ENCODE assay signal across 32 cellular contexts in genomic region chr2:187708272-187708671, GRCh38.
"Had no signal": no experiment of that assay in that cellular context is flagged by ENCODE, and none has a peak within 500 bp of the region (broad histone marks: within the 10 kb centered on the region; RNA-seq: fewer than 3 reads in every experiment).

No MANE protein-coding gene starts in this region.

- H3K4me1 ChIP-seq: adrenal gland, body of pancreas, breast epithelium had no signal

- ATAC-seq: activated naive CD4-positive, alpha-beta T cell treated with anti-CD3 and anti-CD28 coated beads, Interleukin-2, amount 50 U/mL, for 72 hours; activated naive CD8-positive, alpha-beta T cell treated with anti-CD3 and anti-CD28 coated beads, Interleukin-2, amount 50 U/mL, for 24 hours; activated T-cell treated with anti-CD3 and anti-CD28 coated beads, Interleukin-2, amount 50 U/mL, for 4 hours; activated T-cell treated with anti-CD3 and anti-CD28 coated beads, Interleukin-2, amount 50 U/mL, for 72 hours; activated T-helper 17 cell treated with anti-CD3 and anti-CD28 coated beads, Interleukin-2, amount 50 U/mL, for 72 hours; body of pancreas had no signal

- H3K27ac ChIP-seq: adrenal gland, ascending aorta, body of pancreas, brain microvascular endothelial cell, breast epithelium, cardiac muscle cell had no signal

- H3K27me3 ChIP-seq: adrenal gland, ascending aorta, body of pancreas, brain microvascular endothelial cell, breast epithelium had no signal

- H3K9me3 ChIP-seq: adrenal gland, ascending aorta, body of pancreas, breast epithelium had no signal

- DNase-seq: activated effector memory CD4-positive, alpha-beta T cell treated with anti-CD3 and anti-CD28 coated beads, Interleukin-2, amount 50 U/mL, for 16 hours; activated effector memory CD4-positive, alpha-beta T cell treated with Interleukin-2 at 50 U/mL for 16 hours; activated gamma-delta T cell; activated gamma-delta T cell treated with Interleukin-2 at 50 U/mL for 16 hours; activated naive CD4-positive, alpha-beta T cell; activated naive CD4-positive, alpha-beta T cell treated with anti-CD3 and anti-CD28 coated beads for 36 hours; activated naive CD4-positive, alpha-beta T cell treated with anti-CD3 and anti-CD28 coated beads, Interleukin-2, amount 10 ng/mL, durations not matched to agents 7 days and 5 days; activated naive CD4-positive, alpha-beta T cell treated with anti-CD3 and anti-CD28 coated beads, Interleukin-2, amount 50 U/mL, for 16 hours; activated naive CD4-positive, alpha-beta T cell treated with Interleukin-2 at 50 U/mL for 16 hours; activated naive CD8-positive, alpha-beta T cell treated with anti-CD3 and anti-CD28 coated beads for 36 hours; activated naive CD8-positive, alpha-beta T cell treated with anti-CD3 and anti-CD28 coated beads, Interleukin-2, amount 10 ng/mL, durations not matched to agents 7 days and 5 days; activated naive CD8-positive, alpha-beta T cell treated with anti-CD3 and anti-CD28 coated beads, Interleukin-2, amount 50 U/mL, for 24 hours; activated T-cell treated with anti-CD3 and anti-CD28 coated beads, Interleukin-2, amount 50 U/mL, for 1 hour; activated T-cell treated with anti-CD3 and anti-CD28 coated beads, Interleukin-2, amount 50 U/mL, for 24 hours; activated T-cell treated with anti-CD3 and anti-CD28 coated beads, Interleukin-2, amount 50 U/mL, for 4 hours; activated T-cell treated with anti-CD3 and anti-CD28 coated beads, Interleukin-2, amount 50 U/mL, for 48 hours; activated T-cell treated with anti-CD3 and anti-CD28 coated beads, Interleukin-2, amount 50 U/mL, for 72 hours; adrenal gland; amniotic stem cell; amygdala; anterior cingulate cortex; aorta; body of pancreas; brain microvascular endothelial cell; caudate nucleus; central memory CD4-positive, alpha-beta T cell; cerebellar nuclear complex had no signal

- H3K4me3 ChIP-seq: adrenal gland, ascending aorta, body of pancreas, breast epithelium, cardiac muscle cell had no signal

- H3K36me3 ChIP-seq: adrenal gland, ascending aorta, brain microvascular endothelial cell, breast epithelium, cardiac muscle cell had no signal
